In genomic region chr12:59632408-59632807, GRCh38 we compare ENCODE assay signal across 26 cellular contexts. TPM values are rescaled to one million over a fixed set of nuclear protein-coding genes. Genes with fewer than 3 reads are reported as not detected.
DNase-seq lines count a peak whose midpoint lies in the region; ATAC-seq lines count a peak whose summit lies in the region.
"Had no signal": no experiment of that assay in that cellular context is flagged by ENCODE, and none has a peak within 500 bp of the region (broad histone marks: within the 10 kb centered on the region; RNA-seq: fewer than 3 reads in every experiment).

No MANE protein-coding gene starts in this region.

- DNase-seq in Right ventricle myocardium superior, result no peak
- no peak for DNase-seq in cardiac septum (ENCODE audit: low spot score)
- peak; percentile 77 for DNase-seq in fibroblast of gingiva (ENCODE audit: low read depth)
- DNase-seq in left lobe of liver (ENCODE audit: low spot score), result no peak
- no peak for DNase-seq in NCI-H128 (lab: John Stamatoyannopoulos, UW; ENCODE audit: unreplicated experiment)
- no peak for DNase-seq in AG08396 (ENCODE audit: low spot score)
- DNase-seq in NCI-H2081 (lab: John Stamatoyannopoulos, UW), result no peak
- DNase-seq: activated CD4-positive, alpha-beta T cell treated with anti-CD3 and anti-CD28 coated beads for 36 hours; activated CD8-positive, alpha-beta T cell treated with anti-CD3 and anti-CD28 coated beads for 36 hours; activated naive CD4-positive, alpha-beta T cell treated with anti-CD3 and anti-CD28 coated beads for 36 hours; BE2C; CD8-positive, alpha-beta memory T cell; DMS153; H9; KG1; lower lobe of right lung; MM.1S; natural killer cell; NCI-H1436 treated with DMSO at 0.1 percent for 48 hours; NCI-H446 treated with DMSO at 0.1 percent for 48 hours; NCI-H82; SJCRH30; SW 1271 had no signal

- intact Hi-C loops in Right ventricle myocardium superior (cut with DNase I) (no loop called here), cardiac septum (cut with DNase I) (no loop called here)

- peak; percentile 82 for ATAC-seq in Right ventricle myocardium superior (ENCODE audit: poor library complexity)
- peak; percentile 60 for ATAC-seq in left lobe of liver
- no peak for ATAC-seq in HG03460 (IDR thresholded peaks at IDR 0.05; ENCODE audit: unreplicated experiment)
- ATAC-seq: A549; activated CD4-positive, alpha-beta T cell treated with anti-CD3 and anti-CD28 coated beads for 36 hours; activated CD8-positive, alpha-beta T cell treated with anti-CD3 and anti-CD28 coated beads for 36 hours; lower lobe of right lung; natural killer cell; stimulated activated memory B cell treated with anti-CD40 and anti-IgM and Interleukin-4, amounts not matched to agents 10 μg/mL and 1 μg/mL and 100 μg/mL, for 72 hours had no signal

RNA-seq across cellular contexts. Expression of gene SLC16A7, which starts 36.6 kb away (rescaled TPM):
- total RNA-seq in Right ventricle myocardium superior, result 108 TPM
- total RNA-seq in cardiac septum, result 90.1 TPM
- 5.9 TPM for total RNA-seq in left lobe of liver

Comparison
In these comparisons a context has a peak if more than half of its experiments do, and no peak if none do; other contexts are left out.
1. RNA of gene SLC16A7, which starts 36.6 kb away (total RNA-seq): 108 TPM in Right ventricle myocardium superior (single experiment) and 90.1 TPM in cardiac septum (single experiment); 5.9 TPM in left lobe of liver (single experiment); every median in the first group is over 10 times any median in the second.